Comparison of ENCODE assay signal across 8 cellular contexts in genomic region chr1:22665752-22666151, GRCh38. TPM values are rescaled to one million over a fixed set of nuclear protein-coding genes. Genes with fewer than 3 reads are reported as not detected.
DNase-seq lines count a peak whose midpoint lies in the region; ATAC-seq and TF ChIP-seq lines count a peak whose summit lies in the region.

No MANE protein-coding gene starts in this region.

- in situ Hi-C loops in Panc1 (cut with HindIII; ENCODE audit: low pct_unique_long_range_greater_than_20kb, low sequenced_read_pairs) = no loop called here

- H3K27me3 ChIP-seq in breast epithelium (no peaks in the 10 kb centered on the region), Panc1 (ENCODE audit: control insufficient read depth, insufficient read depth, low read length) (no peaks in the 10 kb centered on the region), testis (no peaks in the 10 kb centered on the region)
- H3K27me3 ChIP-seq in CD4-positive, alpha-beta memory T cell (ENCODE audit: insufficient read depth, low read length) = no peaks in the 10 kb centered on the region

- ATAC-seq in Panc1 = peak; percentile 88
- no peak for ATAC-seq in GM19397 (IDR thresholded peaks at IDR 0.05; ENCODE audit: unreplicated experiment)

- BruUV-seq in MCF 10A (replicated peaks; lab: Mats Ljungman, UMichigan) = no TSS peak
- BruUV-seq in Panc1 (replicated peaks; lab: Mats Ljungman, UMichigan) = no TSS peak

- TF ChIP-seq CTCF in MCF 10A (IDR thresholded peaks at IDR 0.05; ENCODE audit: unreplicated experiment) (peak; percentile 19), breast epithelium (IDR thresholded peaks at IDR 0.05) (peak in 1 of 3 donors; percentile 10), Panc1 (IDR thresholded peaks at IDR 0.05) (peak; percentile 87), fibroblast of pulmonary artery (IDR thresholded peaks at IDR 0.05; ENCODE audit: low read length, missing control alignments) (peak; percentile 66), testis (IDR thresholded peaks at IDR 0.05) (peak in 2 of 3 experiments; percentile 42 to 56)

- H3K27ac ChIP-seq in breast epithelium (no peak overlapping the region), Panc1 (ENCODE audit: low read length) (no peak overlapping the region), testis (no peak overlapping the region)
- no peak overlapping the region for H3K27ac ChIP-seq in CD4-positive, alpha-beta memory T cell (ENCODE audit: low read depth, low read length)

- POLR2A ChIA-PET in MCF 10A (lab: Yijun Ruan, JAX) (interaction anchor here (0.6 kb wide), 1 partner anchor 22 kb away, joined by 3 read pairs; no protein-coding TSS in a partner anchor), Panc1 (lab: Charles Lee) (no interaction called here)
- POLR2A ChIA-PET in CD4-positive, alpha-beta memory T cell (lab: Charles Lee; ENCODE audit: partially characterized antibody) = no interaction called here

- WGBS in testis, 2 donors = 34 to 42% methylated on average over 7 of the region's 7 CpGs

- H3K4me1 Mint-ChIP-seq in MCF 10A (ENCODE audit: insufficient read depth, unreplicated experiment) = no peaks in the 10 kb centered on the region
- H3K4me1 Mint-ChIP-seq in CD4-positive, alpha-beta memory T cell = no peaks in the 10 kb centered on the region

- CTCF ChIA-PET in MCF 10A (lab: Yijun Ruan, JAX) (interaction anchor here (1.8 kb wide), 1 partner anchor 264 kb away, joined by 4 read pairs; no protein-coding TSS in a partner anchor), Panc1 (lab: Charles Lee) (no interaction called here)
- CTCF ChIA-PET in CD4-positive, alpha-beta memory T cell (lab: Charles Lee; ENCODE audit: partially characterized antibody) = no interaction called here

- H3K9me3 Mint-ChIP-seq in MCF 10A (ENCODE audit: unreplicated experiment) = no peaks in the 10 kb centered on the region
- H3K9me3 Mint-ChIP-seq in CD4-positive, alpha-beta memory T cell = no peaks in the 10 kb centered on the region

- no peak overlapping the region for H3K4me3 Mint-ChIP-seq in MCF 10A (ENCODE audit: unreplicated experiment)
- no peak overlapping the region for H3K4me3 Mint-ChIP-seq in CD4-positive, alpha-beta memory T cell

- intact Hi-C loops in MCF 10A (cut with micrococcal nuclease) = no loop called here
- intact Hi-C loops in breast epithelium (cut with DNase I; ENCODE audit: low total_unique reads) = no loop called here
- intact Hi-C loops in Panc1 (cut with micrococcal nuclease; ENCODE audit: unreplicated experiment) = loop anchor here (5.0 kb wide), 1 partner anchor 302 kb away; no protein-coding TSS in a partner anchor
- intact Hi-C loops in testis (cut with DNase I; ENCODE audit: low total_unique reads) = no loop called here
- intact Hi-C loops in CD4-positive, alpha-beta memory T cell (cut with micrococcal nuclease) = no loop called here

- peaks cover 70% of the 10 kb centered on the region for H3K27me3 Mint-ChIP-seq in MCF 10A (ENCODE audit: insufficient read depth, unreplicated experiment)
- peaks cover 16 to 29% of the 10 kb centered on the region in 2 donors for H3K27me3 Mint-ChIP-seq in CD4-positive, alpha-beta memory T cell

- TF ChIP-seq POLR2A in breast epithelium (IDR thresholded peaks at IDR 0.05) (no peak), testis (IDR thresholded peaks at IDR 0.05) (no peak)

- peaks cover 6% of the 10 kb centered on the region for H3K36me3 Mint-ChIP-seq in MCF 10A (ENCODE audit: insufficient read depth, unreplicated experiment)
- H3K36me3 Mint-ChIP-seq in CD4-positive, alpha-beta memory T cell = no peaks in the 10 kb centered on the region

- H3K36me3 ChIP-seq in breast epithelium (no peaks in the 10 kb centered on the region), Panc1 (ENCODE audit: control insufficient read depth, insufficient read depth, low read length) (no peaks in the 10 kb centered on the region), testis (ENCODE audit: low read depth, missing control alignments) (no peaks in the 10 kb centered on the region)
- H3K36me3 ChIP-seq in CD4-positive, alpha-beta memory T cell (ENCODE audit: insufficient read depth, low read length) = no peaks in the 10 kb centered on the region

- H3K9me3 ChIP-seq in breast epithelium (no peaks in the 10 kb centered on the region), Panc1 (ENCODE audit: control insufficient read depth, insufficient read depth, low read depth, low read length) (no peaks in the 10 kb centered on the region), testis (no peaks in the 10 kb centered on the region)
- no peaks in the 10 kb centered on the region for H3K9me3 ChIP-seq in CD4-positive, alpha-beta memory T cell (ENCODE audit: control insufficient read depth in 1 of 2, low read length in 2 of 2)

- peak; percentile 18 for DNase-seq in MCF 10A (ENCODE audit: unreplicated experiment)
- DNase-seq in breast epithelium (ENCODE audit: low spot score in 2 of 2) = no peak
- DNase-seq in Panc1 (ENCODE audit: low read depth, low spot score) = no peak
- DNase-seq in fibroblast of pulmonary artery (ENCODE audit: low read depth) = peak; percentile 56
- DNase-seq in testis = peak; percentile 63
- no peak for DNase-seq in CD4-positive, alpha-beta memory T cell
- DNase-seq in NOMO-1 treated with dmso at 0.1 percent for 144 hours (lab: John Stamatoyannopoulos, UW; ENCODE audit: unreplicated experiment) = no peak

- H3K27ac Mint-ChIP-seq in MCF 10A (ENCODE audit: low read depth, unreplicated experiment) = no peak overlapping the region
- no peak overlapping the region for H3K27ac Mint-ChIP-seq in CD4-positive, alpha-beta memory T cell

- no peak overlapping the region for H3K4me3 ChIP-seq in breast epithelium
- no peak overlapping the region for H3K4me3 ChIP-seq in Panc1 (ENCODE audit: low read depth in 2 of 2, low read length in 2 of 2)
- no peak overlapping the region for H3K4me3 ChIP-seq in fibroblast of pulmonary artery (replicated peaks; ENCODE audit: low read depth, low read length)
- no peak overlapping the region for H3K4me3 ChIP-seq in testis
- no peak overlapping the region for H3K4me3 ChIP-seq in CD4-positive, alpha-beta memory T cell (ENCODE audit: low read length in 2 of 2)

- H3K4me1 ChIP-seq in breast epithelium = no peaks in the 10 kb centered on the region
- no peaks in the 10 kb centered on the region; the same call in 1 of the 2 replicates for H3K4me1 ChIP-seq in Panc1 (ENCODE audit: control insufficient read depth, insufficient read depth, low read length)
- no peaks in the 10 kb centered on the region for H3K4me1 ChIP-seq in testis
- H3K4me1 ChIP-seq in CD4-positive, alpha-beta memory T cell (ENCODE audit: insufficient read depth, low read length) = no peaks in the 10 kb centered on the region

RNA-seq across cellular contexts. Expression of gene C1QB, which starts 12.7 kb away (rescaled TPM):
- total RNA-seq in MCF 10A (2022) = not detected in 2 replicates
- total RNA-seq in breast epithelium = 100 to 1,000 TPM; 172 to 706 (median 330) TPM
- 0.33 TPM for total RNA-seq in Panc1 (2021; ENCODE audit: unreplicated experiment)
- not detected for polyA plus RNA-seq in Panc1 (2012; ENCODE audit: insufficient read length)
- 10 to 100 TPM; 16.8 to 66.0 TPM for total RNA-seq in testis
- 155 TPM for polyA plus RNA-seq in testis (ENCODE audit: insufficient read depth, low read depth, low replicate concordance)
- total RNA-seq in CD4-positive, alpha-beta memory T cell = 1 to 10 TPM; 2.1 to 2.9 TPM
- polyA plus RNA-seq in CD4-positive, alpha-beta memory T cell = not detected

RNA-seq across cellular contexts. Expression of gene C1QC, which starts 22.3 kb away (rescaled TPM):
- total RNA-seq in MCF 10A (2022) (not detected in 2 replicates), breast epithelium (100 to 1,000 TPM in 2 of 3 donors, 10 to 100 TPM in 1; 76.4 to 385 (median 113) TPM), Panc1 (2021; ENCODE audit: unreplicated experiment) (0.64 TPM), testis (10 to 100 TPM in 1 of 2 donors, 1 to 10 TPM in 1; 8.6 to 36.8 TPM)
- 0.19 TPM for polyA plus RNA-seq in Panc1 (2012; ENCODE audit: insufficient read length)
- polyA plus RNA-seq in testis (ENCODE audit: insufficient read depth, low read depth, low replicate concordance) = 108 TPM
- 1 to 10 TPM; 3.3 to 3.8 TPM for total RNA-seq in CD4-positive, alpha-beta memory T cell
- not detected for polyA plus RNA-seq in CD4-positive, alpha-beta memory T cell

RNA-seq across cellular contexts. Expression of gene C1QA, which starts 29.3 kb away (rescaled TPM):
- total RNA-seq in MCF 10A (2022) = not detected in 2 replicates
- total RNA-seq in breast epithelium = 100 to 1,000 TPM in 2 of 3 donors, 10 to 100 TPM in 1; 55.7 to 355 (median 104) TPM
- 0.41 TPM for total RNA-seq in Panc1 (2021; ENCODE audit: unreplicated experiment)
- not detected for polyA plus RNA-seq in Panc1 (2012; ENCODE audit: insufficient read length)
- total RNA-seq in testis = 10 to 100 TPM in 1 of 2 donors, 1 to 10 TPM in 1; 8.7 to 29.8 TPM
- polyA plus RNA-seq in testis (ENCODE audit: insufficient read depth, low read depth, low replicate concordance) = 142 TPM
- 1 to 10 TPM; 1.2 to 2.2 TPM for total RNA-seq in CD4-positive, alpha-beta memory T cell
- not detected for polyA plus RNA-seq in CD4-positive, alpha-beta memory T cell

RNA-seq across cellular contexts. Expression of gene EPHB2, which starts 44.9 kb away (rescaled TPM):
- total RNA-seq in MCF 10A (2022) (0.22 and 0.79 TPM in 2 replicates), breast epithelium (1 to 10 TPM; 1.3 to 4.6 (median 1.5) TPM), Panc1 (2021; ENCODE audit: unreplicated experiment) (29.0 TPM), testis (1 to 10 TPM; 7.7 to 9.4 TPM)
- polyA plus RNA-seq in Panc1 (2012; ENCODE audit: insufficient read length) = 27.5 TPM
- polyA plus RNA-seq in testis (ENCODE audit: insufficient read depth, low read depth, low replicate concordance) = 8.2 TPM
- total RNA-seq in CD4-positive, alpha-beta memory T cell = under 1 TPM; 0.35 to 0.36 TPM
- polyA plus RNA-seq in CD4-positive, alpha-beta memory T cell = not detected

Comparison
In these comparisons a context has a peak if more than half of its experiments do, and no peak if none do; other contexts are left out.
1. DNase-seq: peak in MCF 10A (single experiment), fibroblast of pulmonary artery (single experiment) and testis (single experiment); none in breast epithelium (0 of 2), Panc1 (single experiment), CD4-positive, alpha-beta memory T cell (0 of 5) and NOMO-1 treated with dmso at 0.1 percent for 144 hours (single experiment).
2. RNA of gene C1QB, which starts 12.7 kb away (total RNA-seq): 172 to 706 TPM in breast epithelium and 16.8 to 66.0 TPM in testis; 2.1 to 2.9 TPM in CD4-positive, alpha-beta memory T cell, 0.33 TPM in Panc1 (single experiment) and not detected in MCF 10A; every median in the first group is over 4 times any median in the second.